16 cellular contexts compared by ENCODE assay signal in genomic region chr5:170427672-170428236, GRCh38. TPM values are rescaled to one million over a fixed set of nuclear protein-coding genes. Genes with fewer than 3 reads are reported as not detected.
DNase-seq lines count a peak whose midpoint lies in the region; ATAC-seq and TF ChIP-seq lines count a peak whose summit lies in the region.
"Had no signal": no experiment of that assay in that cellular context is flagged by ENCODE, and none has a peak within 500 bp of the region (broad histone marks: within the 10 kb centered on the region; RNA-seq: fewer than 3 reads in every experiment).

No MANE protein-coding gene starts in this region.

- DNase-seq in MG63 (peak; percentile 44), SK-N-SH (peak; percentile 70), cardiac septum (ENCODE audit: low spot score) (peak; percentile 64), NOMO-1 treated with dmso at 0.1 percent for 144 hours (lab: John Stamatoyannopoulos, UW; ENCODE audit: unreplicated experiment) (no peak), KG1 (lab: John Stamatoyannopoulos, UW) (no peak), Karpas-422 (no peak)
- DNase-seq: activated CD4-positive, alpha-beta memory T cell treated with anti-CD3 and anti-CD28 coated beads for 36 hours; Calu3; foreskin melanocyte; HFFc6; islet precursor cell; mucosa of descending colon; NCI-H774; ovary had no signal

- no peaks in the 10 kb centered on the region for H3F3A ChIP-seq in SK-N-SH (replicated peaks; ENCODE audit: insufficient read depth)

- TF ChIP-seq CTCF in SK-N-SH (IDR thresholded peaks at IDR 0.05) = no peak

- no peak overlapping the region for H2AFZ ChIP-seq in SK-N-SH (ENCODE audit: low read depth)
- no peak overlapping the region for H2AFZ ChIP-seq in Karpas-422 (ENCODE audit: low read length)

- no peaks in the 10 kb centered on the region for H3K79me2 ChIP-seq in SK-N-SH (ENCODE audit: insufficient read depth)
- no peaks in the 10 kb centered on the region for H3K79me2 ChIP-seq in Karpas-422 (ENCODE audit: low read length)

- H3K27ac ChIP-seq in BLaER1 (peak overlapping the region; percentile 61), SK-N-SH (ENCODE audit: low read depth in 2 of 2, low read length in 1 of 2) (peak overlapping the region in 1 of 2 experiments; percentile 55; a peak in 2 of 4 replicates), Karpas-422 (ENCODE audit: low read length) (no peak overlapping the region)
- H3K27ac ChIP-seq: ovary had no signal

- H3K36me3 ChIP-seq in BLaER1 (no peaks in the 10 kb centered on the region), MG63 (no peaks in the 10 kb centered on the region), SK-N-SH (replicated peaks in 1 of 2; ENCODE audit: control insufficient read depth in 1 of 2, insufficient read depth in 2 of 2, low read length in 1 of 2) (no peaks in the 10 kb centered on the region), Karpas-422 (ENCODE audit: insufficient read depth, low read length) (no peaks in the 10 kb centered on the region)
- H3K36me3 ChIP-seq: ovary had no signal

- POLR2A ChIA-PET in SK-N-SH (lab: Yijun Ruan, JAX) = no interaction called here

- no peak for TF ChIP-seq RAD21 in SK-N-SH (IDR thresholded peaks at IDR 0.05; ENCODE audit: low read length)

- H3K4me2 ChIP-seq in BLaER1 (peak overlapping the region; percentile 72), SK-N-SH (no peak overlapping the region; the same call in 1 of the 2 replicates), Karpas-422 (ENCODE audit: low read depth, low read length, poor library complexity, severe bottlenecking) (no peak overlapping the region)

- 37% methylated on average over 4 of the region's 4 CpGs for WGBS in SK-N-SH (ENCODE audit: low lambda C conversion rate)

- CTCF ChIA-PET in SK-N-SH (lab: Yijun Ruan, JAX) = interaction anchor here (0.9 to 17.9 kb wide), 16 partner anchors 7 to 363 kb away, joined by 3 to 257 read pairs (median 8); no protein-coding TSS in a partner anchor

- ATAC-seq in HG02759 (IDR thresholded peaks at IDR 0.05; ENCODE audit: unreplicated experiment) = no peak
- ATAC-seq: mucosa of descending colon had no signal

- H3K4me1 ChIP-seq in BLaER1 = peaks cover 44% of the 10 kb centered on the region
- peaks cover 0 to 36% of the 10 kb centered on the region in 2 experiments; a peak in 2 of 4 replicates for H3K4me1 ChIP-seq in SK-N-SH (ENCODE audit: control insufficient read depth in 1 of 2, insufficient read depth in 2 of 2, low read depth in 1 of 2, low read length in 1 of 2)
- H3K4me1 ChIP-seq in Karpas-422 (ENCODE audit: low read length) = peaks cover 18% of the 10 kb centered on the region

- H3K9ac ChIP-seq in BLaER1 (0 out of 2 replicates have a peak overlapping the region, but pooled peaks have one; percentile 2), SK-N-SH (no peak overlapping the region), Karpas-422 (ENCODE audit: low read length) (no peak overlapping the region)

- no peaks in the 10 kb centered on the region for H4K20me1 ChIP-seq in BLaER1
- no peaks in the 10 kb centered on the region for H4K20me1 ChIP-seq in SK-N-SH (ENCODE audit: insufficient read depth)
- H4K20me1 ChIP-seq in Karpas-422 (ENCODE audit: insufficient read depth, low read depth, low read length) = no peaks in the 10 kb centered on the region

- peaks cover 5% of the 10 kb centered on the region for H3K9me3 ChIP-seq in BLaER1
- H3K9me3 ChIP-seq in MG63 = peaks cover 3% of the 10 kb centered on the region
- no peaks in the 10 kb centered on the region for H3K9me3 ChIP-seq in SK-N-SH
- H3K9me3 ChIP-seq in Karpas-422 (ENCODE audit: low read length) = no peaks in the 10 kb centered on the region
- H3K9me3 ChIP-seq: mucosa of descending colon, ovary had no signal

- H3K9me2 ChIP-seq in SK-N-SH (no peaks in the 10 kb centered on the region), Karpas-422 (replicated peaks; ENCODE audit: insufficient read depth, low read length) (no peaks in the 10 kb centered on the region)

- intact Hi-C loops in cardiac septum (cut with DNase I) = no loop called here

- no peak overlapping the region for H3K4me3 ChIP-seq in BLaER1
- H3K4me3 ChIP-seq in MG63 = no peak overlapping the region
- H3K4me3 ChIP-seq in SK-N-SH (ENCODE audit: low read depth in 2 of 2, low read length in 1 of 2) = no peak overlapping the region
- no peak overlapping the region for H3K4me3 ChIP-seq in Karpas-422 (ENCODE audit: low read length)
- H3K4me3 ChIP-seq: mucosa of descending colon, ovary had no signal

- no peak for TF ChIP-seq EP300 in SK-N-SH (IDR thresholded peaks at IDR 0.05; ENCODE audit: borderline replicate concordance in 1 of 2, low read depth in 1 of 2, low read length in 1 of 2)

- no peaks in the 10 kb centered on the region for H3K27me3 ChIP-seq in BLaER1
- H3K27me3 ChIP-seq in MG63 = peaks cover 5% of the 10 kb centered on the region; the same call in 1 of the 2 replicates
- H3K27me3 ChIP-seq in SK-N-SH (ENCODE audit: insufficient read depth) = peaks cover 5% of the 10 kb centered on the region; the same call in 1 of the 2 replicates
- no peaks in the 10 kb centered on the region for H3K27me3 ChIP-seq in Karpas-422 (ENCODE audit: low read length)
- H3K27me3 ChIP-seq: ovary had no signal

TF ChIP-seq in SK-N-SH, 30 proteins besides CTCF, POLR2A, EP300 and RAD21:
- TF ChIP-seq, protein P1, sequence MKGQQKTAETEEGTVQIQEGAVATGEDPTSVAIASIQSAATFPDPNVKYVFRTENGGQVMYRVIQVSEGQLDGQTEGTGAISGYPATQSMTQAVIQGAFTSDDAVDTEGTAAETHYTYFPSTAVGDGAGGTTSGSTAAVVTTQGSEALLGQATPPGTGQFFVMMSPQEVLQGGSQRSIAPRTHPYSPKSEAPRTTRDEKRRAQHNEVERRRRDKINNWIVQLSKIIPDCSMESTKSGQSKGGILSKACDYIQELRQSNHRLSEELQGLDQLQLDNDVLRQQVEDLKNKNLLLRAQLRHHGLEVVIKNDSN (IDR thresholded peaks at IDR 0.05; ENCODE audit: borderline replicate concordance, low read depth) = no peak
- TF ChIP-seq NFIC (IDR thresholded peaks at IDR 0.05; ENCODE audit: borderline replicate concordance) (peak; percentile 31; the same call in 1 of the 2 replicates), CHD2 (IDR thresholded peaks at IDR 0.05; ENCODE audit: low read length, partially characterized antibody) (peak; percentile 56), RXRA (IDR thresholded peaks at IDR 0.05; ENCODE audit: borderline replicate concordance, low read depth) (no peak)

RNA-seq across cellular contexts. Expression of gene KCNMB1, which starts 38.6 kb away (rescaled TPM):
- 0.43 TPM in 1 of 2 replicates, not detected in the other for total RNA-seq in MG63 (2014; rRNA removed; shearing (Covaris generic); ENCODE audit: low replicate concordance)
- not detected in 2 replicates for polyA plus RNA-seq in SK-N-SH (2012; rRNA removed)
- not detected in 2 replicates for polyA plus RNA-seq in SK-N-SH (2012; cell fraction: cytosol; rRNA removed)
- not detected in 2 replicates for polyA plus RNA-seq in SK-N-SH (2012; cell fraction: nucleus; rRNA removed)
- 5.7 TPM for total RNA-seq in cardiac septum
- not detected in 2 replicates for total RNA-seq in Karpas-422 (2014; rRNA removed; shearing (Covaris generic); ENCODE audit: low replicate concordance)
- total RNA-seq: activated CD4-positive, alpha-beta memory T cell treated with anti-CD3 and anti-CD28 coated beads for 36 hours; Calu3; HFFc6 had no signal

Comparison
In these comparisons a context has a peak if more than half of its experiments do, and no peak if none do; other contexts are left out.
1. DNase-seq: peak in MG63 (single experiment), SK-N-SH (single experiment) and cardiac septum (single experiment); none in NOMO-1 treated with dmso at 0.1 percent for 144 hours (single experiment), KG1 (single experiment) and Karpas-422 (single experiment).